10 cellular contexts compared by ENCODE assay signal in the genomic region with DNA sequence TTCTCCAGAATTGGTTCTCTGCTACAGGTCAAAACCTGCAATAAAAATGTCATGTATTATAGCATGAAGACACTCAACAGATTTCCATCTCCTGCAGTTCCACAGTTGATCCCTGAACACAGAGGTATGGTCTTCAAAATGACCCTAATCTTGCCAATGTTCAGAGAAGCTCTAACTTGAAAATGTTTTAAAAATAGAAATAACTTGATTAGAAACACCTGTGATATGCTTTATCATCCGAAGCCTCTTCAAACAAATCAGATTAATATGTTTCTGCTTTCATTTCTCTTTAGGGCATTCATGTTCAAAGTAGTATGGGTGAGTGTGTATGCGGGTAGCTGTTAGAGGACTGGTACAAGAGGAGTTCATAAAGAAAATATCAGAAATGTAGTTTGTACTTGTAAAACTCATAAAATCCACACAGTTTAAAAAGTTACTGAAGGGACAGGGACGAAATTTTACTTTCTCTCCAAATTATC.
DNase-seq lines count a peak whose midpoint lies in the region; ATAC-seq and TF ChIP-seq lines count a peak whose summit lies in the region.
"Had no signal": no experiment of that assay in that cellular context is flagged by ENCODE, and none has a peak within 500 bp of the region (broad histone marks: within the 10 kb centered on the region; RNA-seq: fewer than 3 reads in every experiment).

No MANE protein-coding gene starts in this region.

- POLR2A ChIA-PET in MCF 10A (lab: Yijun Ruan, JAX) (interaction anchor here (0.5 to 21.3 kb wide), 13 partner anchors 5 to 735 kb away, joined by 3 to 429 read pairs (median 4); a partner anchor contains a TSS), Panc1 (lab: Charles Lee) (interaction anchor here (0.6 kb wide), 1 partner anchor 78 kb away, joined by 3 read pairs; no protein-coding TSS in a partner anchor)

- no peaks in the 10 kb centered on the region for H3K4me1 ChIP-seq in breast epithelium
- H3K4me1 ChIP-seq in Panc1 (ENCODE audit: control insufficient read depth, insufficient read depth, low read length): peaks cover 36% of the 10 kb centered on the region
- H3K4me1 ChIP-seq in esophagus muscularis mucosa: peaks cover 3 to 71% (median 53%) of the 10 kb centered on the region in 4 donors
- peaks cover 0 to 3% of the 10 kb centered on the region in 2 donors for H3K4me1 ChIP-seq in uterus

- CTCF ChIA-PET in MCF 10A (lab: Yijun Ruan, JAX): interaction anchor here (0.6 to 1.8 kb wide), 5 partner anchors 9 to 837 kb away, joined by 3 to 5 read pairs (median 4); a partner anchor contains a TSS
- CTCF ChIA-PET in Panc1 (lab: Charles Lee): no interaction called here

- no peaks in the 10 kb centered on the region for H3K9me3 Mint-ChIP-seq in MCF 10A (ENCODE audit: unreplicated experiment)

- no peaks in the 10 kb centered on the region for H3K36me3 ChIP-seq in breast epithelium
- peaks cover 10% of the 10 kb centered on the region for H3K36me3 ChIP-seq in Panc1 (ENCODE audit: control insufficient read depth, insufficient read depth, low read length)
- no peaks in the 10 kb centered on the region for H3K36me3 ChIP-seq in esophagus muscularis mucosa
- H3K36me3 ChIP-seq in uterus: no peaks in the 10 kb centered on the region

- H3K4me1 Mint-ChIP-seq in MCF 10A (ENCODE audit: insufficient read depth, unreplicated experiment): peaks cover 10% of the 10 kb centered on the region

- H3K27me3 ChIP-seq in breast epithelium (peaks cover 0 to 8% of the 10 kb centered on the region in 2 donors), Panc1 (ENCODE audit: control insufficient read depth, insufficient read depth, low read length) (no peaks in the 10 kb centered on the region), esophagus muscularis mucosa (no peaks in the 10 kb centered on the region), uterus (no peaks in the 10 kb centered on the region)

- ATAC-seq in Panc1: no peak
- no peak for ATAC-seq in GM19463 (IDR thresholded peaks at IDR 0.05; ENCODE audit: unreplicated experiment)
- ATAC-seq in activated CD4-positive, CD25-positive, alpha-beta regulatory T cell treated with anti-CD3 and anti-CD28 coated beads, Interleukin-2, amount 50 U/mL, for 24 hours: no peak

- H3K27ac ChIP-seq in breast epithelium (no peak overlapping the region), Panc1 (ENCODE audit: low read length) (peak overlapping the region; percentile 70), esophagus muscularis mucosa (replicated peaks in 1 of 4) (peak overlapping the region; percentile 86 to 99 (median 92)), uterus (peak overlapping the region; percentile 10 to 98)

- no peak for TF ChIP-seq POLR2A in breast epithelium (IDR thresholded peaks at IDR 0.05)
- no peak for TF ChIP-seq POLR2A in esophagus muscularis mucosa (IDR thresholded peaks at IDR 0.05; ENCODE audit: low read depth)
- no peak for TF ChIP-seq POLR2A in uterus (IDR thresholded peaks at IDR 0.05)

- H3K4me3 Mint-ChIP-seq in MCF 10A (ENCODE audit: unreplicated experiment): peak overlapping the region; percentile 97

- TF ChIP-seq CTCF in MCF 10A (IDR thresholded peaks at IDR 0.05; ENCODE audit: unreplicated experiment): no peak
- TF ChIP-seq CTCF in breast epithelium (IDR thresholded peaks at IDR 0.05): no peak
- no peak for TF ChIP-seq CTCF in Panc1 (IDR thresholded peaks at IDR 0.05)
- TF ChIP-seq CTCF in esophagus muscularis mucosa (IDR thresholded peaks at IDR 0.05): no peak
- TF ChIP-seq CTCF in uterus (IDR thresholded peaks at IDR 0.05): no peak

- H3K9me3 ChIP-seq in breast epithelium (no peaks in the 10 kb centered on the region), Panc1 (ENCODE audit: control insufficient read depth, insufficient read depth, low read depth, low read length) (no peaks in the 10 kb centered on the region), esophagus muscularis mucosa (no peaks in the 10 kb centered on the region), uterus (no peaks in the 10 kb centered on the region)

- no peaks in the 10 kb centered on the region for H3K27me3 Mint-ChIP-seq in MCF 10A (ENCODE audit: insufficient read depth, unreplicated experiment)

- peak overlapping the region; percentile 99 for H3K27ac Mint-ChIP-seq in MCF 10A (ENCODE audit: low read depth, unreplicated experiment)

- BruUV-seq in MCF 10A (replicated peaks; lab: Mats Ljungman, UMichigan) (no TSS peak), Panc1 (replicated peaks; lab: Mats Ljungman, UMichigan) (no TSS peak)

- in situ Hi-C loops in Panc1 (cut with HindIII; ENCODE audit: low pct_unique_long_range_greater_than_20kb, low sequenced_read_pairs): no loop called here

- peak; percentile 47 for DNase-seq in MCF 10A (ENCODE audit: unreplicated experiment)
- no peak for DNase-seq in breast epithelium (ENCODE audit: low spot score in 2 of 2)
- DNase-seq in Panc1 (ENCODE audit: low read depth, low spot score): no peak
- no peak for DNase-seq in esophagus muscularis mucosa (ENCODE audit: extremely low spot score)
- DNase-seq in uterus: no peak
- DNase-seq in NK-92 (lab: John Stamatoyannopoulos, UW; ENCODE audit: unreplicated experiment): no peak
- DNase-seq: activated CD8-positive, alpha-beta memory T cell treated with anti-CD3 and anti-CD28 coated beads, Interleukin-2, amount 50 U/mL, for 48 hours; NCI-H526 treated with DMSO at 0.1 percent for 48 hours had no signal

- intact Hi-C loops in MCF 10A (cut with micrococcal nuclease): no loop called here
- intact Hi-C loops in breast epithelium (cut with DNase I; ENCODE audit: low total_unique reads): no loop called here
- intact Hi-C loops in Panc1 (cut with micrococcal nuclease; ENCODE audit: unreplicated experiment): no loop called here
- intact Hi-C loops in esophagus muscularis mucosa (cut with DNase I): no loop called here
- intact Hi-C loops in uterus (cut with DNase I; ENCODE audit: low total_unique reads): no loop called here

- H3K4me3 ChIP-seq in breast epithelium (no peak overlapping the region), Panc1 (ENCODE audit: low read depth in 2 of 2, low read length in 2 of 2) (peak overlapping the region; percentile 0 to 15; a peak in 2 of 4 replicates), esophagus muscularis mucosa (peak overlapping the region in 1 of 4 donors; percentile 21), uterus (no peak overlapping the region)

- TF ChIP-seq EP300 in esophagus muscularis mucosa (IDR thresholded peaks at IDR 0.05): no peak

- H3K36me3 Mint-ChIP-seq in MCF 10A (ENCODE audit: insufficient read depth, unreplicated experiment): peaks cover 15% of the 10 kb centered on the region

- WGBS in esophagus muscularis mucosa: 65% methylated on average over 3 of the region's 3 CpGs

Comparison
In these comparisons a context has a peak if more than half of its experiments do, and no peak if none do; other contexts are left out.
1. H3K27ac ChIP-seq: peak in Panc1 (single experiment), esophagus muscularis mucosa (4 of 4) and uterus (2 of 2); none in breast epithelium (0 of 2).
2. H3K4me3 ChIP-seq: peak in Panc1 (2 of 2); none in breast epithelium (0 of 3) and uterus (0 of 2).